In genomic region chr11:120336641-120337132, GRCh38 we compare ENCODE assay signal across 9 cellular contexts. TPM values are rescaled to one million over a fixed set of nuclear protein-coding genes. Genes with fewer than 3 reads are reported as not detected.
A peak's percentile ranks its signal among the peaks of the same experiment; 100 is the strongest.
DNase-seq lines count a peak whose midpoint lies in the region; ATAC-seq, FAIRE-seq and TF ChIP-seq lines count a peak whose summit lies in the region.
"Had no signal": no experiment of that assay in that cellular context is flagged by ENCODE, and none has a peak within 500 bp of the region (broad histone marks: within the 10 kb centered on the region; RNA-seq: fewer than 3 reads in every experiment).

No MANE protein-coding gene starts in this region.

- H3K9ac ChIP-seq in astrocyte (ENCODE audit: low read length) (peak overlapping the region; percentile 96), iPS-18a (ENCODE audit: low read length) (peak overlapping the region; percentile 77), skeletal muscle tissue (ENCODE audit: low read depth in 1 of 3, low read length in 3 of 3) (peak overlapping the region; percentile 94 to 98 (median 95))

- no peaks in the 10 kb centered on the region for H3K9me3 Mint-ChIP-seq in astrocyte (ENCODE audit: unreplicated experiment)

- H3K9me2 ChIP-seq in OCI-LY7 (ENCODE audit: insufficient read depth, low read length): no peaks in the 10 kb centered on the region

- H3K27ac ChIP-seq in OCI-LY7 (ENCODE audit: low read depth, low read length, poor library complexity, severe bottlenecking): no peak overlapping the region
- H3K27ac ChIP-seq in astrocyte (ENCODE audit: low read depth, low read length): peak overlapping the region; percentile 82
- H3K27ac ChIP-seq in iPS-18a (ENCODE audit: low read length): no peak overlapping the region
- H3K27ac ChIP-seq in skeletal muscle tissue (ENCODE audit: low read depth, low read length): peak overlapping the region; percentile 92

- POLR2A ChIA-PET in OCI-LY7 (lab: Charles Lee): interaction anchor here (0.6 kb wide), 1 partner anchor 1015 kb away, joined by 4 read pairs; no protein-coding TSS in a partner anchor

- peaks cover 33% of the 10 kb centered on the region for H3K4me1 Mint-ChIP-seq in astrocyte (ENCODE audit: low read depth, unreplicated experiment)

- TF ChIP-seq CTCF in OCI-LY7 (conservative IDR thresholded peaks at IDR 0.05; ENCODE audit: low read length) (no peak), astrocyte (IDR thresholded peaks at IDR 0.05; ENCODE audit: insufficient read depth, low read depth, low read length) (no peak)

- no peaks in the 10 kb centered on the region for H3K36me3 Mint-ChIP-seq in astrocyte (ENCODE audit: low read depth, unreplicated experiment)

- FAIRE-seq in astrocyte (lab: Jason Lieb, UNC): no peak
- FAIRE-seq: A204.1 had no signal

- intact Hi-C loops in OCI-LY7 (cut with micrococcal nuclease; ENCODE audit: unreplicated experiment): loop anchor here (1.0 to 10.0 kb wide), 4 partner anchors 8 to 348 kb away; no protein-coding TSS in a partner anchor

- peak overlapping the region; percentile 93 for H3K4me3 Mint-ChIP-seq in astrocyte (ENCODE audit: unreplicated experiment)

- H2AFZ ChIP-seq in OCI-LY7 (ENCODE audit: low read length) (peak overlapping the region; percentile 65), astrocyte (ENCODE audit: low read depth, low read length) (peak overlapping the region; percentile 29)

- H3K4me2 ChIP-seq in OCI-LY7 (ENCODE audit: low read length) (peak overlapping the region; percentile 91), astrocyte (ENCODE audit: low read length) (peak overlapping the region; percentile 92)

- H3K9me3 ChIP-seq in OCI-LY7 (ENCODE audit: low read length) (no peaks in the 10 kb centered on the region), astrocyte (ENCODE audit: insufficient read depth, low read depth, low read length) (no peaks in the 10 kb centered on the region), iPS-18a (ENCODE audit: control insufficient read depth, low read depth, low read length) (no peaks in the 10 kb centered on the region), skeletal muscle tissue (ENCODE audit: control insufficient read depth in 3 of 3, low read length in 3 of 3) (no peaks in the 10 kb centered on the region)

- H4K20me1 ChIP-seq in OCI-LY7 (ENCODE audit: insufficient read depth, low read length) (peaks cover 23% of the 10 kb centered on the region), astrocyte (ENCODE audit: insufficient read depth, low read length) (peaks cover 47% of the 10 kb centered on the region)

- CTCF ChIA-PET in OCI-LY7 (lab: Charles Lee; ENCODE audit: unreplicated experiment): no interaction called here

- BruUV-seq in OCI-LY7 (replicated peaks; lab: Mats Ljungman, UMichigan): no TSS peak

- peak overlapping the region; percentile 84 for H3K27ac Mint-ChIP-seq in astrocyte (ENCODE audit: unreplicated experiment)

- H3K27me3 ChIP-seq in astrocyte (ENCODE audit: insufficient read depth, low read length) (no peaks in the 10 kb centered on the region), iPS-18a (ENCODE audit: control insufficient read depth, insufficient read depth, low read length) (no peaks in the 10 kb centered on the region), skeletal muscle tissue (ENCODE audit: control insufficient read depth in 3 of 3, insufficient read depth in 3 of 3, low read length in 3 of 3) (no peaks in the 10 kb centered on the region)

- H3K4me3 ChIP-seq in OCI-LY7 (ENCODE audit: low read depth, low read length, poor library complexity, severe bottlenecking) (peak overlapping the region; percentile 79), astrocyte (ENCODE audit: insufficient read depth, low read depth, low read length) (peak overlapping the region; percentile 92), iPS-18a (ENCODE audit: low read length) (peak overlapping the region; percentile 99), skeletal muscle tissue (ENCODE audit: low read length in 3 of 3) (peak overlapping the region; percentile 80 to 97 (median 94))

- peak; percentile 37 for ATAC-seq in HG02610 (IDR thresholded peaks at IDR 0.05; ENCODE audit: unreplicated experiment)
- no peak for ATAC-seq in HG03378 (IDR thresholded peaks at IDR 0.05; ENCODE audit: unreplicated experiment)

- no peaks in the 10 kb centered on the region for H3K27me3 Mint-ChIP-seq in astrocyte (ENCODE audit: low read depth, unreplicated experiment)

- peak; percentile 76 for DNase-seq in DMS 273 (lab: John Stamatoyannopoulos, UW; ENCODE audit: unreplicated experiment)
- no peak for DNase-seq in DMS 273 treated with DMSO at 0.1 percent for 48 hours (lab: John Stamatoyannopoulos, UW)
- DNase-seq in OCI-LY7 (ENCODE audit: low spot score): peak; percentile 53
- no peak for DNase-seq in astrocyte (ENCODE audit: low read depth)

- H3K79me2 ChIP-seq in OCI-LY7 (ENCODE audit: insufficient read depth, low read depth, low read length): peaks cover 26% of the 10 kb centered on the region; the same call in 1 of the 2 replicates
- peaks cover 52% of the 10 kb centered on the region for H3K79me2 ChIP-seq in astrocyte (ENCODE audit: insufficient read depth, low read length)

- H3K4me1 ChIP-seq in OCI-LY7 (ENCODE audit: insufficient read depth, low read length, poor library complexity, severe bottlenecking): peaks cover 31% of the 10 kb centered on the region
- H3K4me1 ChIP-seq in astrocyte (ENCODE audit: insufficient read depth, low read length): peaks cover 41% of the 10 kb centered on the region
- peaks cover 24% of the 10 kb centered on the region for H3K4me1 ChIP-seq in iPS-18a (ENCODE audit: control insufficient read depth, low read depth, low read length)
- peaks cover 10 to 38% (median 15%) of the 10 kb centered on the region in 3 donors for H3K4me1 ChIP-seq in skeletal muscle tissue (ENCODE audit: control insufficient read depth in 3 of 3, insufficient read depth in 3 of 3, low read length in 3 of 3)

- no peaks in the 10 kb centered on the region for H3K36me3 ChIP-seq in OCI-LY7 (ENCODE audit: insufficient read depth, low read length)
- H3K36me3 ChIP-seq in astrocyte (ENCODE audit: insufficient read depth, low read length): no peaks in the 10 kb centered on the region
- H3K36me3 ChIP-seq in iPS-18a (ENCODE audit: control insufficient read depth, low read depth, low read length): no peaks in the 10 kb centered on the region
- peaks cover 0 to 4% (median 0%) of the 10 kb centered on the region in 3 donors for H3K36me3 ChIP-seq in skeletal muscle tissue (ENCODE audit: control insufficient read depth in 3 of 3, insufficient read depth in 3 of 3, low read length in 3 of 3)

RNA-seq across cellular contexts. Expression of gene ARHGEF12, which starts 0.5 kb away (rescaled TPM):
- total RNA-seq in OCI-LY7 (2014; rRNA removed; shearing (Covaris generic)): 16.1 and 22.4 TPM in 2 replicates
- total RNA-seq in OCI-LY7 (2022): 31.8 and 38.3 TPM in 2 replicates
- 78.0 and 83.1 TPM in 2 replicates for total RNA-seq in astrocyte
- total RNA-seq in skeletal muscle tissue: 59.5 TPM

RNA-seq across cellular contexts. Expression of gene TLCD5, which starts 11.6 kb away (rescaled TPM):
- 0.60 and 1.2 TPM in 2 replicates for total RNA-seq in OCI-LY7 (2014; rRNA removed; shearing (Covaris generic))
- total RNA-seq in OCI-LY7 (2022): 0.50 TPM in 1 of 2 replicates, not detected in the other
- total RNA-seq in astrocyte: 9.3 and 9.5 TPM in 2 replicates
- total RNA-seq in skeletal muscle tissue: 5.2 TPM

Comparison
In these comparisons a context has a peak if more than half of its experiments do, and no peak if none do; other contexts are left out.
1. DNase-seq: peak in DMS 273 (single experiment) and OCI-LY7 (single experiment); none in DMS 273 treated with DMSO at 0.1 percent for 48 hours (single experiment) and astrocyte (single experiment).
2. H3K27ac ChIP-seq: peak in astrocyte (single experiment) and skeletal muscle tissue (single experiment); none in OCI-LY7 (single experiment) and iPS-18a (single experiment).
3. Peak in every context shown above with its lines, with median percentiles within 50 percentile points of each other: H3K4me3 ChIP-seq and H3K9ac ChIP-seq.